In genomic region chr19:15629003-15629880, GRCh38 we compare ENCODE assay signal across 8 cellular contexts. TPM values are rescaled to one million over a fixed set of nuclear protein-coding genes. Genes with fewer than 3 reads are reported as not detected.
A peak's percentile ranks its signal among the peaks of the same experiment; 100 is the strongest.
DNase-seq lines count a peak whose midpoint lies in the region; ATAC-seq, FAIRE-seq and TF ChIP-seq lines count a peak whose summit lies in the region.

No MANE protein-coding gene starts in this region.

- H3K9me3 ChIP-seq in ascending aorta (no peaks in the 10 kb centered on the region), small intestine (ENCODE audit: control insufficient read depth, low read depth) (no peaks in the 10 kb centered on the region)

- DNase-seq in GM03348 (ENCODE audit: low spot score): peak; percentile 91
- DNase-seq in NCI-H1092 (lab: John Stamatoyannopoulos, UW): peak; percentile 21
- DNase-seq in T-helper 9 cell: peak; percentile 93
- peak; percentile 12 to 86 for DNase-seq in ascending aorta (ENCODE audit: low spot score in 2 of 2)
- peak; percentile 40 to 69 for DNase-seq in hippocampal formation (lab: John Stamatoyannopoulos, UW)
- peak; percentile 88 for DNase-seq in small intestine

- H3K4me3 ChIP-seq in ascending aorta (no peak overlapping the region), small intestine (ENCODE audit: low read depth in 1 of 2, low read length in 2 of 2) (no peak overlapping the region)

- intact Hi-C loops in ascending aorta (cut with DNase I): no loop called here

- 5 to 12% (median 11%) methylated on average over 24 to 25 of the region's 25 CpGs for WGBS in small intestine, 3 donors

- H3K36me3 ChIP-seq in ascending aorta (no peaks in the 10 kb centered on the region), small intestine (ENCODE audit: control insufficient read depth in 2 of 2, insufficient read depth in 2 of 2, low read length in 2 of 2) (no peaks in the 10 kb centered on the region)

- H3K4me1 ChIP-seq in ascending aorta: no peaks in the 10 kb centered on the region
- H3K4me1 ChIP-seq in small intestine (ENCODE audit: control insufficient read depth in 2 of 2, insufficient read depth in 1 of 2, low read depth in 1 of 2, low read length in 1 of 2): no peaks in the 10 kb centered on the region

- FAIRE-seq in small intestine (lab: Jason Lieb, UNC): no peak

- TF ChIP-seq CTCF in ascending aorta (IDR thresholded peaks at IDR 0.05): peak; percentile 85 to 91 (median 87)

- no peak overlapping the region for H3K27ac ChIP-seq in ascending aorta
- H3K27ac ChIP-seq in small intestine (ENCODE audit: low read depth in 1 of 2, low read length in 1 of 2): no peak overlapping the region

- H3K27me3 ChIP-seq in ascending aorta (no peaks in the 10 kb centered on the region), small intestine (ENCODE audit: control insufficient read depth in 2 of 2, insufficient read depth in 2 of 2, low read length in 2 of 2) (no peaks in the 10 kb centered on the region)

- ATAC-seq in GM21717 (IDR thresholded peaks at IDR 0.05; ENCODE audit: unreplicated experiment) (no peak), HG03520 (IDR thresholded peaks at IDR 0.05; ENCODE audit: unreplicated experiment) (no peak)

RNA-seq across cellular contexts. Expression of gene CYP4F3, which starts 11.5 kb away (rescaled TPM):
- not detected for total RNA-seq in ascending aorta
- 10 to 100 TPM in 1 of 3 donors, 1 to 10 TPM in 2; 2.3 to 11.1 (median 4.7) TPM for polyA plus RNA-seq in small intestine

RNA-seq across cellular contexts. Expression of gene CYP4F8, which starts 14.2 kb away (rescaled TPM):
- total RNA-seq in ascending aorta: not detected
- not detected for polyA plus RNA-seq in small intestine

RNA-seq across cellular contexts. Expression of gene CYP4F12, which starts 43.6 kb away (rescaled TPM):
- total RNA-seq in ascending aorta: 17.2 TPM
- 100 to 1,000 TPM in 2 of 3 donors, 10 to 100 TPM in 1; 46.9 to 398 (median 300) TPM for polyA plus RNA-seq in small intestine

Comparison
In these comparisons a context has a peak if more than half of its experiments do, and no peak if none do; other contexts are left out.
1. DNase-seq: peak in every context shown above with its lines; median percentile 93 in T-helper 9 cell; 91 in GM03348; 88 in small intestine; 54 in hippocampal formation; 49 in ascending aorta; 21 in NCI-H1092.